8 cellular contexts compared by ENCODE assay signal in genomic region chr9:38362912-38363588, GRCh38. TPM values are rescaled to one million over a fixed set of nuclear protein-coding genes. Genes with fewer than 3 reads are reported as not detected.
DNase-seq lines count a peak whose midpoint lies in the region; ATAC-seq, FAIRE-seq and TF ChIP-seq lines count a peak whose summit lies in the region.

No MANE protein-coding gene starts in this region.

- no peak for TF ChIP-seq POLR2A in gastrocnemius medialis (IDR thresholded peaks at IDR 0.05)

- peak; percentile 91 for TF ChIP-seq CTCF in BE2C (IDR thresholded peaks at IDR 0.05; ENCODE audit: low read depth, low read length)
- peak; percentile 52 to 73 (median 58) for TF ChIP-seq CTCF in ascending aorta (IDR thresholded peaks at IDR 0.05)
- peak; percentile 37 to 75 for TF ChIP-seq CTCF in right atrium auricular region (IDR thresholded peaks at IDR 0.05)
- TF ChIP-seq CTCF in gastrocnemius medialis (IDR thresholded peaks at IDR 0.05 in 4 of 5, conservative IDR thresholded peaks at IDR 0.05 in 1 of 5), result peak in 3 of 5 experiments; percentile 24 to 54 (median 48)

- H3K36me3 ChIP-seq in BE2C (no peaks in the 10 kb centered on the region), ascending aorta (no peaks in the 10 kb centered on the region), right atrium auricular region (no peaks in the 10 kb centered on the region), gastrocnemius medialis (no peaks in the 10 kb centered on the region)

- peak; percentile 64 for DNase-seq in BE2C
- DNase-seq in HTR-8/SVneo (ENCODE audit: insufficient read length, low spot score), result peak; percentile 45
- DNase-seq in NOMO-1 (lab: John Stamatoyannopoulos, UW; ENCODE audit: unreplicated experiment in 2 of 2), result peak; percentile 32 to 45
- DNase-seq in ascending aorta (ENCODE audit: low spot score in 2 of 2), result peak in 1 of 2 donors; percentile 72
- DNase-seq in right atrium auricular region (ENCODE audit: low spot score), result no peak
- DNase-seq in gastrocnemius medialis, result no peak
- DNase-seq in T-helper 9 cell, result no peak

- H3K4me3 ChIP-seq in BE2C (ENCODE audit: low read depth, low read length) (peak overlapping the region; percentile 33), ascending aorta (peak overlapping the region in 1 of 2 donors; percentile 50), right atrium auricular region (no peak overlapping the region), gastrocnemius medialis (peak overlapping the region in 1 of 4 donors; percentile 6)

- H3K27ac ChIP-seq in ascending aorta (no peak overlapping the region), right atrium auricular region (no peak overlapping the region), gastrocnemius medialis (no peak overlapping the region)

- intact Hi-C loops in ascending aorta (cut with DNase I), result loop anchor here (1.0 to 10.0 kb wide), 5 partner anchors 200 to 618 kb away; partner anchors contain the start of gene SLC25A51
- intact Hi-C loops in gastrocnemius medialis (cut with DNase I; ENCODE audit: low total_unique reads), result loop anchor here (1.0 to 5.0 kb wide), 2 partner anchors 276 to 450 kb away; no protein-coding TSS in a partner anchor

- H3K27me3 ChIP-seq in BE2C (no peaks in the 10 kb centered on the region), ascending aorta (no peaks in the 10 kb centered on the region), right atrium auricular region (no peaks in the 10 kb centered on the region), gastrocnemius medialis (no peaks in the 10 kb centered on the region)

- no peak for FAIRE-seq in HTR-8/SVneo (lab: Jason Lieb, UNC)

- H3K9me3 ChIP-seq in BE2C (no peaks in the 10 kb centered on the region), ascending aorta (no peaks in the 10 kb centered on the region), right atrium auricular region (no peaks in the 10 kb centered on the region), gastrocnemius medialis (no peaks in the 10 kb centered on the region)

- H3K4me1 ChIP-seq in BE2C, result no peaks in the 10 kb centered on the region
- H3K4me1 ChIP-seq in ascending aorta, result peaks cover 0 to 3% of the 10 kb centered on the region in 2 donors
- peaks cover 0 to 8% of the 10 kb centered on the region in 2 donors for H3K4me1 ChIP-seq in right atrium auricular region
- peaks cover 2 to 4% of the 10 kb centered on the region in 2 donors for H3K4me1 ChIP-seq in gastrocnemius medialis

- in situ Hi-C loops in gastrocnemius medialis (cut with MboI; ENCODE audit: low sequenced_read_pairs in 4 of 4), result loop anchor here in 1 of 4 donors (10.0 to 25.0 kb wide), 2 partner anchors 251 to 448 kb away; no protein-coding TSS in a partner anchor

- ATAC-seq in GM18502 (IDR thresholded peaks at IDR 0.05; ENCODE audit: poor library complexity, unreplicated experiment), result peak; percentile 84
- ATAC-seq in gastrocnemius medialis, result peak; percentile 64 to 84

RNA-seq across cellular contexts. Expression of gene ALDH1B1, which starts 29.5 kb away (rescaled TPM):
- 28.7 TPM for polyA plus RNA-seq in BE2C (2012; ENCODE audit: insufficient read depth, insufficient read length, low read depth)
- 85.5 TPM for total RNA-seq in ascending aorta
- 10 to 100 TPM; 13.7 to 32.0 TPM for total RNA-seq in right atrium auricular region
- 10 to 100 TPM; 21.0 to 50.9 (median 36.0) TPM for total RNA-seq in gastrocnemius medialis

Comparison
In these comparisons a context has a peak if more than half of its experiments do, and no peak if none do; other contexts are left out.
1. DNase-seq: peak in BE2C (single experiment), HTR-8/SVneo (single experiment) and NOMO-1 (2 of 2); none in right atrium auricular region (single experiment), gastrocnemius medialis (0 of 2) and T-helper 9 cell (single experiment).
2. Peak in every context shown above with its lines, with median percentiles within 50 percentile points of each other: CTCF ChIP-seq.